Comparison of ENCODE assay signal across 6 cellular contexts in genomic region chr13:44086389-44086788, GRCh38.
"Had no signal": no experiment of that assay in that cellular context is flagged by ENCODE, and none has a peak within 500 bp of the region (broad histone marks: within the 10 kb centered on the region; RNA-seq: fewer than 3 reads in every experiment).

No MANE protein-coding gene starts in this region.

- H3K27ac ChIP-seq: HL-60 had no signal

- ATAC-seq: HepG2, K562 had no signal

- H3K4me3 ChIP-seq: K562 had no signal

- H3K27ac Mint-ChIP-seq: IgD-negative memory B cell had no signal

- H3K4me3 Mint-ChIP-seq: IgD-negative memory B cell had no signal

- DNase-seq: IMR-90, KBM-7 had no signal
